Comparison of ENCODE assay signal across 1 cellular context in the genomic region with DNA sequence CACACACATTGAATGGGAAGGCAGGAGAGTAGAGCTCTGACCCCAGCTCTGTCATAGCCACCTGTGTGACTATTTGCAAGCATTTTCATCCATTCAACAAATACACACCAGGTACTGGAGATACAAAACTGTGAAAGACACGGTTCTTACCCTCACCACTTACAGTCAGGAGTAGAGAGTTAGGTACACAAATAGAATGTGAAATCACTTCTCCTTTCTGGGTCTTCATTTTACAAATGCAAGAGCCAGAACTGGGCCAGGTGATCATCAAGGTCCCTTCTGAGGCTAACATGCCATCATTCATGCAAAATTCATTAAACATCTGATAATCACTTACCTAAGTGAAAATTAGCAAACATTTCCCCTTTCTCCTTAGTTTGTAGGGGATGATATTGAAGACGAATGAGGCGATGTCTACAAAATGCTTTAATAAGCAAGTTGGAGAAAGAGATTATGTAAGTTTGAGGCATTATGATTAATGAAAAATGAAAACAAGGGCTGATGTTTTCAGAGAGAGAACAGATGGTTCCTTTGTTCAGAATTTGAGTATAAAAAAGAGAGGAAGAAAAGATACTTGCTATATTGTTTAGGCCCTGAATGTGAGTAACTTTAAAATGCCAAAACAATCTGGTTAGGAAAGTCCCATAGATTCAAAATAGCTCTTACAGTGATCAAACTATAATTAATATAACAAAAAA.
TF ChIP-seq lines count a peak whose summit lies in the region.

No MANE protein-coding gene starts in this region.

TF ChIP-seq in IMR-90, 13 proteins besides CTCF, POLR2A, EP300 and RAD21 (continued from another document):
- TF ChIP-seq CHD1 (IDR thresholded peaks at IDR 0.05; ENCODE audit: low read depth, low read length) (no peak), RFX5 (IDR thresholded peaks at IDR 0.05; ENCODE audit: low read depth, low read length) (no peak), MAZ (IDR thresholded peaks at IDR 0.05; ENCODE audit: borderline replicate concordance, low read depth, low read length) (no peak), BHLHE40 (IDR thresholded peaks at IDR 0.05; ENCODE audit: low read depth, low read length) (no peak)
